ENCODE assay signal across 21 cellular contexts in the genomic region with DNA sequence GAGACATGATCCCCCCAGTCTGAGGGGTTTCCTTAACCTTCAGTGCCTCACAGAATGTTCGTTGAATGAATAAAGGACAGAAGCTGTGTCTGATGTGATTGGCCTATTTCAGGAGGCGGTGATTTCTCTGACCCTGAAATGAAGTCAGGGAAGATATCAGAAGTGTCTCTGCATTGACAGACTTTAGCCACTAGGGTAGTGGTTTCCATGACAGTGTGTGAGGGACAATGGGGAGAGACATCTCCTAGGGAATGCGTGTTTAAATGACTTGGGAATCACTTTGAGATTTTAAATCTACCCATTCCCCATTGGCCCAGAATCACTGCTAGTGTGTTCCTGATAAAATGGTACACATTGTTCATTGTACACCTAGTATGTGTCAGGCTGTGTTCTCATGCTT.
A peak's percentile ranks its signal among the peaks of the same experiment; 100 is the strongest.
DNase-seq lines count a peak whose midpoint lies in the region; ATAC-seq and TF ChIP-seq lines count a peak whose summit lies in the region.
"Had no signal": no experiment of that assay in that cellular context is flagged by ENCODE, and none has a peak within 500 bp of the region (broad histone marks: within the 10 kb centered on the region; RNA-seq: fewer than 3 reads in every experiment).

No MANE protein-coding gene starts in this region.

- TF ChIP-seq CTCF in Loucy (conservative IDR thresholded peaks at IDR 0.05; ENCODE audit: low read length) (peak; percentile 36; the same call in 1 of the 2 replicates), endothelial cell (IDR thresholded peaks at IDR 0.05; ENCODE audit: unreplicated experiment) (peak; percentile 45), retinal pigment epithelial cell (conservative IDR thresholded peaks at IDR 0.05; ENCODE audit: low read depth, low read length) (peak; percentile 13), spleen (IDR thresholded peaks at IDR 0.05 in 8 of 11, conservative IDR thresholded peaks at IDR 0.05 in 3 of 11) (no peak)

- no peaks in the 10 kb centered on the region for H3K9me3 Mint-ChIP-seq in endothelial cell (ENCODE audit: unreplicated experiment)
- H3K9me3 Mint-ChIP-seq: naive thymus-derived CD8-positive, alpha-beta T cell had no signal

- no peak overlapping the region for H2AFZ ChIP-seq in Loucy (ENCODE audit: low read length)

- DNase-seq in DMS 273 (lab: John Stamatoyannopoulos, UW; ENCODE audit: unreplicated experiment) (peak; percentile 11), DMS 273 treated with DMSO at 0.1 percent for 48 hours (lab: John Stamatoyannopoulos, UW) (no peak), endothelial cell (ENCODE audit: low spot score) (no peak), retinal pigment epithelial cell (ENCODE audit: low read depth) (no peak), left colon (no peak), spleen (no peak), COLO668 (lab: John Stamatoyannopoulos, UW; ENCODE audit: unreplicated experiment) (no peak)
- DNase-seq: 8988T; activated gamma-delta T cell; CD4-positive, alpha-beta memory T cell; naive thymus-derived CD8-positive, alpha-beta T cell; NCI-H1694; NCI-H510A; psoas muscle; SJCRH30; stimulated activated CD4-positive, alpha-beta T cell treated with anti-CD3 and anti-CD28 coated beads, Interleukin-15, amount 100 ng/mL, for 24 hours; stimulated activated naive CD8-positive, alpha-beta T cell treated with anti-CD3 and anti-CD28 coated beads, Interleukin-15, Interleukin-2, amounts not matched to agents 100 U/mL and 50 U/mL, for 24 hours; upper lobe of right lung had no signal

- intact Hi-C loops in left colon (cut with DNase I, micrococcal nuclease) (no loop called here), spleen (cut with DNase I; ENCODE audit: low total_unique reads) (no loop called here)

- H3F3A ChIP-seq in Loucy (ENCODE audit: low read depth), result no peaks in the 10 kb centered on the region

- 68 to 90% (median 79%) methylated on average over 3 of the region's 3 CpGs for WGBS in spleen, 5 donors

- no peak for TF ChIP-seq POLR2A in spleen (IDR thresholded peaks at IDR 0.05)

- H4K20me1 ChIP-seq in Loucy (ENCODE audit: insufficient read depth, low read length, poor library complexity, severe bottlenecking), result no peaks in the 10 kb centered on the region

- H3K4me1 Mint-ChIP-seq in endothelial cell (ENCODE audit: unreplicated experiment), result no peaks in the 10 kb centered on the region
- H3K4me1 Mint-ChIP-seq: CD4-positive, alpha-beta memory T cell had no signal

- no peaks in the 10 kb centered on the region for H3K9me2 ChIP-seq in Loucy (replicated peaks; ENCODE audit: low read depth, low read length)

- H3K9me3 ChIP-seq in Loucy (ENCODE audit: insufficient read depth, low read depth, low read length), result no peaks in the 10 kb centered on the region
- H3K9me3 ChIP-seq in spleen, result no peaks in the 10 kb centered on the region
- H3K9me3 ChIP-seq: gastroesophageal sphincter, psoas muscle, SJCRH30, upper lobe of right lung had no signal

- no peak overlapping the region for H3K4me2 ChIP-seq in Loucy (ENCODE audit: low read depth, low read length, poor library complexity, severe bottlenecking)

- H3K36me3 ChIP-seq in Loucy (ENCODE audit: insufficient read depth, low read length), result no peaks in the 10 kb centered on the region
- H3K36me3 ChIP-seq in spleen, result no peaks in the 10 kb centered on the region
- H3K36me3 ChIP-seq: gastroesophageal sphincter, SJCRH30, upper lobe of right lung had no signal

- H3K4me3 ChIP-seq in Loucy (ENCODE audit: low read length, poor library complexity, severe bottlenecking) (no peak overlapping the region), retinal pigment epithelial cell (ENCODE audit: low read length) (no peak overlapping the region), spleen (no peak overlapping the region)
- H3K4me3 ChIP-seq: gastroesophageal sphincter, lung, psoas muscle, SJCRH30, upper lobe of right lung had no signal

- H3K27me3 Mint-ChIP-seq in endothelial cell (ENCODE audit: unreplicated experiment), result no peaks in the 10 kb centered on the region

- H3K4me1 ChIP-seq in Loucy (ENCODE audit: insufficient read depth, low read length, poor library complexity, severe bottlenecking) (no peaks in the 10 kb centered on the region), spleen (no peaks in the 10 kb centered on the region)
- H3K4me1 ChIP-seq: gastroesophageal sphincter, psoas muscle, SJCRH30, upper lobe of right lung had no signal

- no peak overlapping the region for H3K27ac ChIP-seq in spleen
- H3K27ac ChIP-seq: gastroesophageal sphincter, psoas muscle, SJCRH30, upper lobe of right lung had no signal

- no peak overlapping the region for H3K27ac Mint-ChIP-seq in endothelial cell (ENCODE audit: unreplicated experiment)
- H3K27ac Mint-ChIP-seq: CD4-positive, alpha-beta memory T cell; naive thymus-derived CD8-positive, alpha-beta T cell had no signal

- H3K4me3 Mint-ChIP-seq in endothelial cell (ENCODE audit: unreplicated experiment), result no peak overlapping the region
- H3K4me3 Mint-ChIP-seq: CD4-positive, alpha-beta memory T cell; naive thymus-derived CD8-positive, alpha-beta T cell had no signal

- H3K79me2 ChIP-seq in Loucy (ENCODE audit: insufficient read depth, low read length), result no peaks in the 10 kb centered on the region

- H3K27me3 ChIP-seq in Loucy (ENCODE audit: insufficient read depth, low read length, poor library complexity, severe bottlenecking), result no peaks in the 10 kb centered on the region
- peaks cover 0 to 40% (median 0%) of the 10 kb centered on the region in 7 donors for H3K27me3 ChIP-seq in spleen (replicated peaks in 1 of 7)

- H3K9ac ChIP-seq in Loucy (ENCODE audit: low read depth, low read length, poor library complexity, severe bottlenecking), result no peak overlapping the region

- no peaks in the 10 kb centered on the region for H3K36me3 Mint-ChIP-seq in endothelial cell (ENCODE audit: low read depth, unreplicated experiment)
- H3K36me3 Mint-ChIP-seq: CD4-positive, alpha-beta memory T cell; naive thymus-derived CD8-positive, alpha-beta T cell had no signal

- ATAC-seq in left colon, result no peak
- ATAC-seq: gastroesophageal sphincter; naive thymus-derived CD8-positive, alpha-beta T cell; psoas muscle; upper lobe of right lung had no signal

Comparison
In these comparisons a context has a peak if more than half of its experiments do, and no peak if none do; other contexts are left out.
1. CTCF ChIP-seq: peak in Loucy (single experiment), endothelial cell (single experiment) and retinal pigment epithelial cell (single experiment); none in spleen (0 of 11).